ENCODE assay signal across 8 cellular contexts in genomic region chr2:55519908-55520885, GRCh38. TPM values are rescaled to one million over a fixed set of nuclear protein-coding genes. Genes with fewer than 3 reads are reported as not detected.
A peak's percentile ranks its signal among the peaks of the same experiment; 100 is the strongest.
DNase-seq lines count a peak whose midpoint lies in the region; ATAC-seq and TF ChIP-seq lines count a peak whose summit lies in the region.

No MANE protein-coding gene starts in this region.

- peaks cover 14% of the 10 kb centered on the region for H3K79me2 ChIP-seq in hepatocyte

- TF ChIP-seq CTCF in GM13976 (IDR thresholded peaks at IDR 0.05; ENCODE audit: borderline replicate concordance, control extremely low read depth, extremely low read depth, insufficient read depth, missing control alignments) (no peak), Panc1 (IDR thresholded peaks at IDR 0.05) (no peak), hepatocyte (IDR thresholded peaks at IDR 0.05; ENCODE audit: poor library complexity) (no peak)

- intact Hi-C loops in Panc1 (cut with micrococcal nuclease; ENCODE audit: unreplicated experiment), result no loop called here

- peak overlapping the region; percentile 89 for H3K27ac ChIP-seq in Panc1 (ENCODE audit: low read length)
- H3K27ac ChIP-seq in angular gyrus (ENCODE audit: low read depth, low read length), result peak overlapping the region; percentile 67
- peak overlapping the region; percentile 54 for H3K27ac ChIP-seq in hepatocyte

- peak overlapping the region; percentile 93 for H3K4me2 ChIP-seq in hepatocyte

- no peaks in the 10 kb centered on the region for H3K27me3 ChIP-seq in Panc1 (ENCODE audit: control insufficient read depth, insufficient read depth, low read length)
- no peaks in the 10 kb centered on the region for H3K27me3 ChIP-seq in hepatocyte

- in situ Hi-C loops in GM13976 (cut with MboI; ENCODE audit: low sequenced_read_pairs, unreplicated experiment) (no loop called here), Panc1 (cut with HindIII; ENCODE audit: low pct_unique_long_range_greater_than_20kb, low sequenced_read_pairs) (no loop called here)

- CTCF ChIA-PET in Panc1 (lab: Charles Lee), result no interaction called here

- no peaks in the 10 kb centered on the region for H4K20me1 ChIP-seq in hepatocyte (ENCODE audit: insufficient read depth, poor library complexity, severe bottlenecking)

- peak overlapping the region; percentile 65 for H2AFZ ChIP-seq in hepatocyte

- ATAC-seq in HG03045 (IDR thresholded peaks at IDR 0.05; ENCODE audit: unreplicated experiment), result peak; percentile 19
- ATAC-seq in Panc1, result peak; percentile 54

- H3K4me3 ChIP-seq in Panc1 (ENCODE audit: low read depth in 2 of 2, low read length in 2 of 2) (peak overlapping the region; percentile 83 to 98), hepatocyte (peak overlapping the region; percentile 63)

- DNase-seq in AG08395 (ENCODE audit: low spot score) (peak; percentile 8), GM13976 (ENCODE audit: low spot score) (peak; percentile 24), Panc1 (ENCODE audit: low read depth, low spot score) (no peak), hepatocyte (ENCODE audit: low spot score) (peak; percentile 38), putamen (ENCODE audit: low spot score) (peak; percentile 53), NCI-H187 treated with DMSO at 0.1 percent for 48 hours (lab: John Stamatoyannopoulos, UW) (no peak)

- POLR2A ChIA-PET in Panc1 (lab: Charles Lee), result interaction anchor here (0.5 to 1.6 kb wide), 4 partner anchors 14 to 251 kb away, joined by 4 to 15 read pairs (median 4); no protein-coding TSS in a partner anchor

- H3K4me1 ChIP-seq in Panc1 (ENCODE audit: control insufficient read depth, insufficient read depth, low read length) (peaks cover 6% of the 10 kb centered on the region; the same call in 1 of the 2 replicates), hepatocyte (ENCODE audit: insufficient read depth) (no peaks in the 10 kb centered on the region)

- H3K9me3 ChIP-seq in Panc1 (ENCODE audit: control insufficient read depth, insufficient read depth, low read depth, low read length) (no peaks in the 10 kb centered on the region), hepatocyte (ENCODE audit: low read depth) (no peaks in the 10 kb centered on the region)

- no peaks in the 10 kb centered on the region; the same call in 1 of the 2 replicates for H3K36me3 ChIP-seq in Panc1 (ENCODE audit: control insufficient read depth, insufficient read depth, low read length)
- H3K36me3 ChIP-seq in hepatocyte (replicated peaks; ENCODE audit: insufficient read depth, low read depth), result no peaks in the 10 kb centered on the region

- BruUV-seq in Panc1 (replicated peaks; lab: Mats Ljungman, UMichigan), result TSS peak; percentile 85

- no peaks in the 10 kb centered on the region for H3K9me2 ChIP-seq in hepatocyte (replicated peaks; ENCODE audit: insufficient read depth)

- WGBS in hepatocyte (ENCODE audit: low lambda C conversion rate, missing lambda C conversion rate), result 12% methylated on average over 37 of the region's 37 CpGs

RNA-seq across cellular contexts. Expression of gene CFAP36, which starts 0.7 kb away (rescaled TPM):
- total RNA-seq in Panc1 (2021; ENCODE audit: unreplicated experiment) (41.5 TPM), hepatocyte (26.1 and 26.5 TPM in 2 replicates)
- polyA plus RNA-seq in Panc1 (2012; ENCODE audit: insufficient read length), result 34.0 TPM
- 31.0 and 35.4 TPM in 2 replicates for polyA plus RNA-seq in hepatocyte

Comparison
In these comparisons a context has a peak if more than half of its experiments do, and no peak if none do; other contexts are left out.
1. DNase-seq: peak in AG08395 (single experiment), GM13976 (single experiment), hepatocyte (single experiment) and putamen (single experiment); none in Panc1 (single experiment) and NCI-H187 treated with DMSO at 0.1 percent for 48 hours (single experiment).
2. Peak in every context shown above with its lines, with median percentiles within 50 percentile points of each other: H3K27ac ChIP-seq.